In genomic region chr2:225317191-225317590, GRCh38 we compare ENCODE assay signal across 28 cellular contexts.
"Had no signal": no experiment of that assay in that cellular context is flagged by ENCODE, and none has a peak within 500 bp of the region (broad histone marks: within the 10 kb centered on the region; RNA-seq: fewer than 3 reads in every experiment).

No MANE protein-coding gene starts in this region.

- H3K9ac ChIP-seq: neural progenitor cell, parathyroid adenoma had no signal

- DNase-seq: natural killer cell; occipital lobe; ovary; posterior cingulate gyrus; psoas muscle; right cardiac atrium; right lobe of liver; sigmoid colon; spleen; stimulated activated CD4-positive, alpha-beta T cell treated with anti-CD3 and anti-CD28 coated beads, Interleukin-12 subunit alpha, Interleukin-12 subunit beta, amount 100 ng/mL, for 4 hours; stimulated activated CD4-positive, alpha-beta T cell treated with anti-CD3 and anti-CD28 coated beads, Interleukin-1b, Interleukin-23, amount 100 ng/mL, for 48 hours; stimulated activated CD4-positive, alpha-beta T cell treated with anti-CD3 and anti-CD28 coated beads, Interleukin-4, amount 100 ng/mL, for 1 hour; stimulated activated CD4-positive, alpha-beta T cell treated with anti-CD3 and anti-CD28 coated beads, Interleukin-4, amount 100 ng/mL, for 4 hours; stimulated activated CD8-positive, alpha-beta memory T cell treated with anti-CD3 and anti-CD28 coated beads, Interleukin-4, amount 100 ng/mL, for 48 hours; stimulated activated naive CD4-positive, alpha-beta T cell; stimulated activated naive CD8-positive, alpha-beta T cell treated with anti-CD3 and anti-CD28 coated beads, Interleukin-15, amount 100 ng/mL, for 72 hours; stimulated activated naive CD8-positive, alpha-beta T cell treated with anti-CD3 and anti-CD28 coated beads, Interleukin-15, Interleukin-2, amounts not matched to agents 100 U/mL and 50 U/mL, for 24 hours; substantia nigra; testis; tibial artery; transverse colon; upper lobe of right lung; uterus had no signal

- H3K9me3 ChIP-seq: ovary, psoas muscle, right lobe of liver, suprapubic skin, testis, uterus had no signal

- H3K36me3 ChIP-seq: neural progenitor cell, ovary, right lobe of liver, sigmoid colon, spleen, suprapubic skin, tibial artery, transverse colon, upper lobe of right lung, uterus had no signal

- H3K27ac ChIP-seq: neural progenitor cell, ovary, parathyroid adenoma, psoas muscle, right lobe of liver, sigmoid colon, skin epidermis, spleen, suprapubic skin, testis, tibial artery, transverse colon, upper lobe of right lung, uterus had no signal

- H3K4me2 ChIP-seq: neural progenitor cell, smooth muscle cell had no signal

- H3K4me3 ChIP-seq: neural progenitor cell, ovary, psoas muscle, right lobe of liver, sigmoid colon, skin epidermis, smooth muscle cell, spleen, suprapubic skin, testis, tibial artery, transverse colon, upper lobe of right lung, uterus had no signal

- H2AFZ ChIP-seq: neural progenitor cell, parathyroid adenoma had no signal

- H3K4me1 ChIP-seq: neural progenitor cell, parathyroid adenoma, psoas muscle, right lobe of liver, sigmoid colon, spleen, suprapubic skin, testis, tibial artery, transverse colon, upper lobe of right lung, uterus had no signal

- H3K79me2 ChIP-seq: parathyroid adenoma had no signal

- H3K27me3 ChIP-seq: neural progenitor cell, ovary, right lobe of liver, sigmoid colon, spleen, suprapubic skin, testis, tibial artery, transverse colon, upper lobe of right lung, uterus had no signal
